In the genomic region with DNA sequence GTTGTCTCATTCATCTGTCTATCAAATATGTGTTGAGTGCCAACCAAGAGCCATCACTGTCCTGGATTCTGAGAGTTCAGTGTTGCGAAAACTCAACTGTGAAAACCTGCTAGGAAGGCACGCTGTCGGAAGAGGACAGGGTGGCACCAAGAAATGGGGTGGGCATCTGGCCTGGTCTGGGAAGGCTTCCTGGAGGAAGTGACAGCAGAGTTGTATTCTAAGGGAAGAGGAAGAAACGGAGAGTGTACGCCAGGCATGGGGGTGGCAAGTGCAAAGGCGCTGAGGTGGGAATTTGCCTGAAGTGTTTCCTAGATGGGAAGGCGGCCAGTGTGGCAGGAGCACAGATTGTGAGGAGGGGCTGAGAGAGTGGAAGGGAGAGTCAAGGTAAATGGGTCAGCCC, we compare ENCODE assay signal across 25 cellular contexts.
"Had no signal": no experiment of that assay in that cellular context is flagged by ENCODE, and none has a peak within 500 bp of the region (broad histone marks: within the 10 kb centered on the region; RNA-seq: fewer than 3 reads in every experiment).

No MANE protein-coding gene starts in this region.

- H3K27ac Mint-ChIP-seq: dendritic cell treated with granulocyte-macrophage colony-stimulating factor and Interleukin-4, amounts not matched to agents 40 ng/mL and 50 ng/mL, for 4 days; immature natural killer cell; naive thymus-derived CD8-positive, alpha-beta T cell; progenitor cell of endocrine pancreas; stimulated activated effector memory CD8-positive, alpha-beta T cell treated with anti-CD3 and anti-CD28 coated beads, Interleukin-12 subunit alpha, Interleukin-12 subunit beta, amount 100 ng/mL, for 72 hours had no signal

- H3K36me3 Mint-ChIP-seq: immature natural killer cell; naive thymus-derived CD8-positive, alpha-beta T cell; stimulated activated effector memory CD8-positive, alpha-beta T cell treated with anti-CD3 and anti-CD28 coated beads, Interleukin-12 subunit alpha, Interleukin-12 subunit beta, amount 100 ng/mL, for 72 hours had no signal

- H3K4me3 Mint-ChIP-seq: dendritic cell treated with granulocyte-macrophage colony-stimulating factor and Interleukin-4, amounts not matched to agents 40 ng/mL and 50 ng/mL, for 4 days; immature natural killer cell; naive thymus-derived CD8-positive, alpha-beta T cell; stimulated activated effector memory CD8-positive, alpha-beta T cell treated with anti-CD3 and anti-CD28 coated beads, Interleukin-12 subunit alpha, Interleukin-12 subunit beta, amount 100 ng/mL, for 72 hours had no signal

- H3K27ac ChIP-seq: esophagus muscularis mucosa, foreskin keratinocyte, neutrophil, parathyroid adenoma, sigmoid colon, thoracic aorta, tibial nerve, upper lobe of right lung had no signal

- DNase-seq: central memory CD4-positive, alpha-beta T cell; effector CD8-positive, alpha-beta T cell; foreskin keratinocyte; hypothalamus; immature natural killer cell; kidney glomerular epithelial cell; left colon; mammary epithelial cell; mesendoderm; midbrain; naive thymus-derived CD8-positive, alpha-beta T cell; stimulated activated CD4-positive, alpha-beta T cell treated with anti-CD3 and anti-CD28 coated beads, Interleukin-2, amount 100 ng/mL, for 24 hours; stimulated activated CD4-positive, alpha-beta T cell treated with anti-CD3 and anti-CD28 coated beads, Interleukin-4, amount 100 ng/mL, for 24 hours; stimulated activated naive CD8-positive, alpha-beta T cell treated with anti-CD3 and anti-CD28 coated beads, Interleukin-15, Interleukin-2, amounts not matched to agents 100 U/mL and 50 U/mL, for 24 hours; substantia nigra had no signal

- H3K4me1 ChIP-seq: upper lobe of right lung had no signal

- H3K4me1 Mint-ChIP-seq: immature natural killer cell; stimulated activated effector memory CD8-positive, alpha-beta T cell treated with anti-CD3 and anti-CD28 coated beads, Interleukin-12 subunit alpha, Interleukin-12 subunit beta, amount 100 ng/mL, for 72 hours had no signal

- ATAC-seq: foreskin keratinocyte; left colon; naive thymus-derived CD8-positive, alpha-beta T cell; stimulated activated naive CD8-positive, alpha-beta T cell treated with anti-CD3 and anti-CD28 coated beads, Interleukin-15, Interleukin-2, amounts not matched to agents 100 U/mL and 50 U/mL, for 24 hours; upper lobe of right lung had no signal

- H3K36me3 ChIP-seq: esophagus muscularis mucosa, neutrophil, sigmoid colon, thoracic aorta, tibial nerve, upper lobe of right lung had no signal

- H3K27me3 ChIP-seq: tibial nerve had no signal

- H3K9me3 ChIP-seq: esophagus muscularis mucosa, neutrophil, sigmoid colon, thoracic aorta, tibial nerve, upper lobe of right lung had no signal

- H3K9me3 Mint-ChIP-seq: dendritic cell treated with granulocyte-macrophage colony-stimulating factor and Interleukin-4, amounts not matched to agents 40 ng/mL and 50 ng/mL, for 4 days; immature natural killer cell; naive thymus-derived CD8-positive, alpha-beta T cell; stimulated activated effector memory CD8-positive, alpha-beta T cell treated with anti-CD3 and anti-CD28 coated beads, Interleukin-12 subunit alpha, Interleukin-12 subunit beta, amount 100 ng/mL, for 72 hours had no signal

- H3K4me3 ChIP-seq: esophagus muscularis mucosa, sigmoid colon, thoracic aorta, tibial nerve, upper lobe of right lung had no signal
